8 cellular contexts compared by ENCODE assay signal in the genomic region with DNA sequence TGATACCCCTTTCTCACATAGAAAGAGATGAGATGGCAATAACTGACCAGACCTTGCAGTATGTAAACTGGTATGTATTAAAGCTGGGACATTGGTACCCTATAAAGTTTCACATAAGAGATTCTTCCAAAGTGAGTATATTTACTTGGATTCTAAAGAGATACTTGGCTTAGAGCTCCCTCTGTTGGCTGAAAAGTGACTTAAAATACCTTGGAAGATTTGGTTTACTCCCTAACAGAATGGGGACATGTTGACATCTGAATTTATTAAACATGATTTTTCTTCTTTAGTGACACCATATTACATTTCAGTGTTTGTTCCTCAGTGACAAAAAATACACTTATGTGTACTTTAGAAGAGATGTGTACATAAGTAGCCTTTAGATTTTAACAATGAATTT. TPM values are rescaled to one million over a fixed set of nuclear protein-coding genes. Genes with fewer than 3 reads are reported as not detected.
DNase-seq lines count a peak whose midpoint lies in the region; ATAC-seq, FAIRE-seq and TF ChIP-seq lines count a peak whose summit lies in the region.

No MANE protein-coding gene starts in this region.

- dilution Hi-C loops in mammary epithelial cell (cut with HindIII; ENCODE audit: low sequenced_read_pairs): loop anchor here (5.0 kb wide), 1 partner anchor 47 kb away; a partner anchor contains a TSS

- TF ChIP-seq RAD21 in HepG2 (CRISPR knock-in tag; IDR thresholded peaks at IDR 0.05): peak; percentile 18; the same call in 1 of the 2 replicates

- no peak for ATAC-seq in HepG2
- no peak for ATAC-seq in HG03354 (IDR thresholded peaks at IDR 0.05; ENCODE audit: poor library complexity, severe bottlenecking, unreplicated experiment)

- H3K4me3 ChIP-seq in mammary epithelial cell (replicated peaks in 1 of 3; ENCODE audit: insufficient read depth in 1 of 3, low read depth in 2 of 3, low read length in 3 of 3) (no peak overlapping the region), HepG2 (replicated peaks in 1 of 3; ENCODE audit: insufficient read depth in 1 of 3, low read depth in 2 of 3, low read length in 3 of 3) (no peak overlapping the region)

- no peak for TF ChIP-seq EP300 in HepG2 (IDR thresholded peaks at IDR 0.05; ENCODE audit: low read depth in 2 of 2, low read length in 2 of 2)
- no peak for TF ChIP-seq EP300 in HepG2 (CRISPR knock-in tag; IDR thresholded peaks at IDR 0.05; ENCODE audit: borderline replicate concordance)

- H3K36me3 ChIP-seq in mammary epithelial cell (ENCODE audit: insufficient read depth, low read length) (no peaks in the 10 kb centered on the region), HepG2 (replicated peaks in 1 of 2; ENCODE audit: control insufficient read depth in 1 of 2, insufficient read depth in 2 of 2, low read length in 2 of 2) (peaks cover 0 to 19% of the 10 kb centered on the region in 2 experiments; a peak in 2 of 5 replicates)

- H3K9me3 ChIP-seq in mammary epithelial cell (replicated peaks; ENCODE audit: insufficient read depth, low read length) (no peaks in the 10 kb centered on the region), HepG2 (ENCODE audit: low read length) (no peaks in the 10 kb centered on the region)

- H3K27ac ChIP-seq in mammary epithelial cell (ENCODE audit: insufficient read depth, low read depth, low read length): no peak overlapping the region
- H3K27ac ChIP-seq in HepG2 (ENCODE audit: extremely low read length, insufficient read depth, low read length): no peak overlapping the region

- CTCF ChIA-PET in HEK293T (lab: Yijun Ruan, JAX) (interaction anchor here (0.7 to 1.5 kb wide), 5 partner anchors 10 to 126 kb away, joined by 3 to 6 read pairs (median 4); no protein-coding TSS in a partner anchor), mammary epithelial cell (lab: Charles Lee; ENCODE audit: low non-redundant PET) (interaction anchor here (0.6 kb wide), 1 partner anchor 227 kb away, joined by 3 read pairs; no protein-coding TSS in a partner anchor), HepG2 (lab: Yijun Ruan, JAX; ENCODE audit: low intra/inter-chr PET ratio, low total read pairs) (interaction anchor here (0.9 to 1.9 kb wide), 4 partner anchors 63 to 271 kb away, joined by 3 to 13 read pairs (median 7); a partner anchor contains a TSS)

- peak; percentile 43 for TF ChIP-seq CTCF in D721Med (IDR thresholded peaks at IDR 0.05; ENCODE audit: insufficient read depth, missing control alignments)
- peak; percentile 63 to 68 for TF ChIP-seq CTCF in mammary epithelial cell (conservative IDR thresholded peaks at IDR 0.05 in 1 of 2, IDR thresholded peaks at IDR 0.05 in 1 of 2; ENCODE audit: extremely low read depth in 1 of 2, insufficient read depth in 1 of 2, low read depth in 1 of 2, low read length in 2 of 2)
- TF ChIP-seq CTCF in HepG2 (CRISPR knock-in tag; IDR thresholded peaks at IDR 0.05): peak; percentile 54

- intact Hi-C loops in mammary epithelial cell (cut with micrococcal nuclease) (loop anchor here (1.0 to 5.0 kb wide), 5 partner anchors 118 to 476 kb away; a partner anchor contains a TSS), HepG2 (cut with micrococcal nuclease; ENCODE audit: unreplicated experiment) (loop anchor here (2.0 to 5.0 kb wide), 2 partner anchors 62 to 228 kb away; no protein-coding TSS in a partner anchor)

- DNase-seq in D721Med (ENCODE audit: insufficient read length, low spot score): no peak
- peak; percentile 49 for DNase-seq in HEK293T (ENCODE audit: extremely low spot score)
- DNase-seq in NCI-H774 (lab: John Stamatoyannopoulos, UW): peak; percentile 15
- DNase-seq in mammary epithelial cell: peak; percentile 40
- peak; percentile 53 for DNase-seq in HepG2 (ENCODE audit: low spot score)
- no peak for DNase-seq in GOT3 (lab: John Stamatoyannopoulos, UW)
- no peak for DNase-seq in occipital lobe (lab: John Stamatoyannopoulos, UW)

- in situ Hi-C loops in mammary epithelial cell (cut with MboI; ENCODE audit: low sequenced_read_pairs in 2 of 2): no loop called here
- in situ Hi-C loops in HepG2 (cut with HindIII; ENCODE audit: extremely low pct_ligation_motif_present, low pct_unique_long_range_greater_than_20kb): no loop called here

- H3K4me2 ChIP-seq in mammary epithelial cell (ENCODE audit: insufficient read depth, low read depth, low read length) (no peak overlapping the region), HepG2 (ENCODE audit: low read depth, low read length) (no peak overlapping the region)

- H3K9ac ChIP-seq in mammary epithelial cell (ENCODE audit: insufficient read depth, low read length) (no peak overlapping the region), HepG2 (ENCODE audit: insufficient read depth, low read depth, low read length) (no peak overlapping the region)

- no peaks in the 10 kb centered on the region for H3K4me1 ChIP-seq in mammary epithelial cell (ENCODE audit: insufficient read depth, low read length)
- no peaks in the 10 kb centered on the region for H3K4me1 ChIP-seq in HepG2 (ENCODE audit: insufficient read depth, low read length)

- peak; percentile 80 for FAIRE-seq in D721Med (lab: Jason Lieb, UNC)
- peak; percentile 60 for FAIRE-seq in HepG2 (lab: Jason Lieb, UNC)

- POLR2A ChIA-PET in HEK293T (lab: Yijun Ruan, JAX): no interaction called here
- POLR2A ChIA-PET in HepG2 (lab: Yijun Ruan, JAX): interaction anchor here (0.8 to 1.6 kb wide), 2 partner anchors 38 to 50 kb away, joined by 3 to 4 read pairs; no protein-coding TSS in a partner anchor

- TF ChIP-seq POLR2A in HepG2 (IDR thresholded peaks at IDR 0.05; ENCODE audit: insufficient read depth in 1 of 2, low read depth in 2 of 2, low read length in 2 of 2): no peak

- BruUV-seq in mammary epithelial cell (replicated peaks; lab: Mats Ljungman, UMichigan) (no TSS peak), HepG2 (replicated peaks; lab: Mats Ljungman, UMichigan) (no TSS peak)

- no peaks in the 10 kb centered on the region for H4K20me1 ChIP-seq in mammary epithelial cell (ENCODE audit: insufficient read depth, low read length)
- H4K20me1 ChIP-seq in HepG2 (ENCODE audit: insufficient read depth, low read length): no peaks in the 10 kb centered on the region

- H3K79me2 ChIP-seq in mammary epithelial cell (ENCODE audit: insufficient read depth, low read length): no peaks in the 10 kb centered on the region
- H3K79me2 ChIP-seq in HepG2 (ENCODE audit: insufficient read depth, low read length): no peaks in the 10 kb centered on the region

- H2AFZ ChIP-seq in mammary epithelial cell (ENCODE audit: low read depth, low read length) (no peak overlapping the region), HepG2 (ENCODE audit: low read length) (no peak overlapping the region)

- H3K27me3 ChIP-seq in mammary epithelial cell (ENCODE audit: insufficient read depth, low read length) (peaks cover 2% of the 10 kb centered on the region), HepG2 (ENCODE audit: control insufficient read depth in 1 of 2, insufficient read depth in 2 of 2, low read length in 2 of 2) (no peaks in the 10 kb centered on the region)

TF ChIP-seq in HEK293T, 16 proteins besides CTCF, POLR2A, EP300 and RAD21 (continues in another document):
- TF ChIP-seq BHLHE40 (IDR thresholded peaks at IDR 0.05; ENCODE audit: borderline replicate concordance) (no peak), ELF4 (IDR thresholded peaks at IDR 0.05) (no peak), LEF1 (IDR thresholded peaks at IDR 0.05; ENCODE audit: borderline replicate concordance) (no peak), SUZ12 (IDR thresholded peaks at IDR 0.05) (no peak), FOXM1 (IDR thresholded peaks at IDR 0.05; ENCODE audit: borderline replicate concordance) (no peak), FOXA1 (IDR thresholded peaks at IDR 0.05) (no peak), ARNT (IDR thresholded peaks at IDR 0.05) (no peak), L3MBTL2 (conservative IDR thresholded peaks at IDR 0.05) (no peak), ZNF384 (IDR thresholded peaks at IDR 0.05) (no peak), HDGF (IDR thresholded peaks at IDR 0.05; ENCODE audit: borderline replicate concordance) (no peak)

TF ChIP-seq in HepG2, 621 proteins besides CTCF, POLR2A, EP300 and RAD21:
- TF ChIP-seq SMC3 (IDR thresholded peaks at IDR 0.05; ENCODE audit: low read length) (peak; percentile 39), KAT7 (CRISPR knock-in tag; IDR thresholded peaks at IDR 0.05; ENCODE audit: borderline replicate concordance) (no peak), STAG1 (CRISPR knock-in tag; IDR thresholded peaks at IDR 0.05) (peak; percentile 66)
- TF ChIP-seq, protein P1, sequence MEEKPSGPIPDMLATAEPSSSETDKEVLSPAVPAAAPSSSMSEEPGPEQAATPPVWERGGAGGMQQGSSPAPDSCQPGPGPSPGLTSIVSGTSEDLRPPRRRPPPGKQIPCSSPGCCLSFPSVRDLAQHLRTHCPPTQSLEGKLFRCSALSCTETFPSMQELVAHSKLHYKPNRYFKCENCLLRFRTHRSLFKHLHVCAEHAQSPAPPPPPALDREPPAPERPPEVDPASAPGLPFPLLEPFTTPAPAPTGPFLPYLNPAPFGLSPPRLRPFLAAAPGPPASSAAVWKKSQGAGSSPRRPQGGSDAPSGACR (CRISPR knock-in tag; IDR thresholded peaks at IDR 0.05): no peak

RNA-seq across cellular contexts. Expression of a gene that starts 47.9 kb away (rescaled TPM):
- total RNA-seq in mammary epithelial cell (1 to 10 TPM in 1 of 2 donors, not detected in 1; 3.8 TPM), HepG2 (2016; rRNA removed; fragmentation: Illumina TruSeq; extraction: Trizol) (74.4 and 76.6 TPM in 2 replicates), occipital lobe (3.6 TPM)
- polyA plus RNA-seq in mammary epithelial cell (not detected), HepG2 (2011; rRNA removed) (19.6 and 22.5 TPM in 2 replicates)
- polyA minus RNA-seq in mammary epithelial cell: not detected
- 27.5 and 29.9 TPM in 2 replicates for total RNA-seq in HepG2 (2016; cell fraction: cytosol; rRNA removed; fragmentation: Illumina TruSeq; extraction: Trizol; ENCODE audit: low read depth)
- 75.2 and 81.2 TPM in 2 replicates for total RNA-seq in HepG2 (2016; cell fraction: insoluble cytoplasmic fraction; rRNA removed; fragmentation: Illumina TruSeq; extraction: Trizol)
- 43.9 and 52.1 TPM in 2 replicates for total RNA-seq in HepG2 (2016; cell fraction: membrane; rRNA removed; fragmentation: Illumina TruSeq; extraction: Trizol)
- 32.9 and 41.3 TPM in 2 replicates for total RNA-seq in HepG2 (2016; cell fraction: nucleus; rRNA removed; fragmentation: Illumina TruSeq; extraction: Trizol)
- 15.8 and 21.6 TPM in 2 replicates for polyA plus RNA-seq in HepG2 (2011; cell fraction: cytosol; rRNA removed)
- polyA plus RNA-seq in HepG2 (2011; cell fraction: nucleus; rRNA removed): 10.3 and 12.8 TPM in 2 replicates
- 49.9 and 66.2 TPM in 2 replicates for polyA plus RNA-seq in HepG2 (2012)
- 23.1 and 30.2 TPM in 2 replicates for polyA plus RNA-seq in HepG2 (2016; cell fraction: cytosol; fragmentation: Illumina TruSeq; extraction: Trizol; ENCODE audit: low read depth)
- 66.9 and 75.7 TPM in 2 replicates for polyA plus RNA-seq in HepG2 (2016; cell fraction: insoluble cytoplasmic fraction; fragmentation: Illumina TruSeq; extraction: Trizol; ENCODE audit: low read depth)
- 30.1 and 37.0 TPM in 2 replicates for polyA plus RNA-seq in HepG2 (2016; cell fraction: membrane; fragmentation: Illumina TruSeq; extraction: Trizol; ENCODE audit: low read depth)
- 47.7 and 61.6 TPM in 2 replicates for polyA plus RNA-seq in HepG2 (2016; cell fraction: nucleus; fragmentation: Illumina TruSeq; extraction: Trizol; ENCODE audit: insufficient read depth, low read depth)
- polyA minus RNA-seq in HepG2 (2011; rRNA and poly(A)+ RNA removed; ENCODE audit: low replicate concordance): 0.23 and 11.7 TPM in 2 replicates
- 10.6 and 12.0 TPM in 2 replicates for polyA minus RNA-seq in HepG2 (2011; cell fraction: cytosol; rRNA and poly(A)+ RNA removed)
- 17.1 and 24.1 TPM in 2 replicates for polyA minus RNA-seq in HepG2 (2011; cell fraction: nucleus; rRNA and poly(A)+ RNA removed)

Comparison
In these comparisons a context has a peak if more than half of its experiments do, and no peak if none do; other contexts are left out.
1. DNase-seq: peak in HEK293T (single experiment), NCI-H774 (single experiment), mammary epithelial cell (single experiment) and HepG2 (single experiment); none in D721Med (single experiment), GOT3 (single experiment) and occipital lobe (single experiment).
2. Peak in every context shown above with its lines, with median percentiles within 50 percentile points of each other: CTCF ChIP-seq.